Comparison of ENCODE assay signal across 1 cellular context in the genomic region with DNA sequence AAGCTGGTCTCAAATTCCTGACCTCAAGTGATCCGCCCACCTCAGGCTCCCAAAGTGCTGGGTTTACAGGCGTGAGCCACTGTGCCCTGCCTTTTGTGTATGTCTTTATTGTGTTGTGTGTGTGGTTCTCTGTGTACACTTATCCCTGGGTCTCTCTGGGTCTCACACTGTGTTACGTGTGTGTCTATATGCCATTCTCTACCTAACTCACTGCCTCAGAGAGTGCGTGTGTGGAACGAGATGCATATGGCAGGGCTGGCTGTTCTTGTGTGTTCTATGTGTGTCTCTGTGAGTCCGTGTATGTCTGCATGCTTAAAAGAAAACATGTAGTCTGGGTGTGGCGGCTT.
TF ChIP-seq lines count a peak whose summit lies in the region.

No MANE protein-coding gene starts in this region.

TF ChIP-seq in WTC11, 78 proteins besides CTCF, POLR2A, EP300 and RAD21 (continued from another document):
- TF ChIP-seq, protein P1, sequence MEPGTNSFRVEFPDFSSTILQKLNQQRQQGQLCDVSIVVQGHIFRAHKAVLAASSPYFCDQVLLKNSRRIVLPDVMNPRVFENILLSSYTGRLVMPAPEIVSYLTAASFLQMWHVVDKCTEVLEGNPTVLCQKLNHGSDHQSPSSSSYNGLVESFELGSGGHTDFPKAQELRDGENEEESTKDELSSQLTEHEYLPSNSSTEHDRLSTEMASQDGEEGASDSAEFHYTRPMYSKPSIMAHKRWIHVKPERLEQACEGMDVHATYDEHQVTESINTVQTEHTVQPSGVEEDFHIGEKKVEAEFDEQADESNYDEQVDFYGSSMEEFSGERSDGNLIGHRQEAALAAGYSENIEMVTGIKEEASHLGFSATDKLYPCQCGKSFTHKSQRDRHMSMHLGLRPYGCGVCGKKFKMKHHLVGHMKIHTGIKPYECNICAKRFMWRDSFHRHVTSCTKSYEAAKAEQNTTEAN (CRISPR knock-in tag; IDR thresholded peaks at IDR 0.05) = no peak
- TF ChIP-seq, protein P2, sequence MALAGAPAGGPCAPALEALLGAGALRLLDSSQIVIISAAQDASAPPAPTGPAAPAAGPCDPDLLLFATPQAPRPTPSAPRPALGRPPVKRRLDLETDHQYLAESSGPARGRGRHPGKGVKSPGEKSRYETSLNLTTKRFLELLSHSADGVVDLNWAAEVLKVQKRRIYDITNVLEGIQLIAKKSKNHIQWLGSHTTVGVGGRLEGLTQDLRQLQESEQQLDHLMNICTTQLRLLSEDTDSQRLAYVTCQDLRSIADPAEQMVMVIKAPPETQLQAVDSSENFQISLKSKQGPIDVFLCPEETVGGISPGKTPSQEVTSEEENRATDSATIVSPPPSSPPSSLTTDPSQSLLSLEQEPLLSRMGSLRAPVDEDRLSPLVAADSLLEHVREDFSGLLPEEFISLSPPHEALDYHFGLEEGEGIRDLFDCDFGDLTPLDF (CRISPR knock-in tag; IDR thresholded peaks at IDR 0.05) = no peak
- no peak for TF ChIP-seq JAZF1 (CRISPR knock-in tag; IDR thresholded peaks at IDR 0.05)
- TF ChIP-seq, protein P3, sequence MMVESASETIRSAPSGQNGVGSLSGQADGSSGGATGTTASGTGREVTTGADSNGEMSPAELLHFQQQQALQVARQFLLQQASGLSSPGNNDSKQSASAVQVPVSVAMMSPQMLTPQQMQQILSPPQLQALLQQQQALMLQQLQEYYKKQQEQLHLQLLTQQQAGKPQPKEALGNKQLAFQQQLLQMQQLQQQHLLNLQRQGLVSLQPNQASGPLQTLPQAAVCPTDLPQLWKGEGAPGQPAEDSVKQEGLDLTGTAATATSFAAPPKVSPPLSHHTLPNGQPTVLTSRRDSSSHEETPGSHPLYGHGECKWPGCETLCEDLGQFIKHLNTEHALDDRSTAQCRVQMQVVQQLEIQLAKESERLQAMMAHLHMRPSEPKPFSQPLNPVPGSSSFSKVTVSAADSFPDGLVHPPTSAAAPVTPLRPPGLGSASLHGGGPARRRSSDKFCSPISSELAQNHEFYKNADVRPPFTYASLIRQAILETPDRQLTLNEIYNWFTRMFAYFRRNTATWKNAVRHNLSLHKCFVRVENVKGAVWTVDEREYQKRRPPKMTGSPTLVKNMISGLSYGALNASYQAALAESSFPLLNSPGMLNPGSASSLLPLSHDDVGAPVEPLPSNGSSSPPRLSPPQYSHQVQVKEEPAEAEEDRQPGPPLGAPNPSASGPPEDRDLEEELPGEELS (CRISPR knock-in tag; IDR thresholded peaks at IDR 0.05) = no peak
